Comparison of ENCODE assay signal across 34 cellular contexts in genomic region chr3:115156255-115156654, GRCh38. TPM values are rescaled to one million over a fixed set of nuclear protein-coding genes. Genes with fewer than 3 reads are reported as not detected.
DNase-seq lines count a peak whose midpoint lies in the region; ATAC-seq, FAIRE-seq and TF ChIP-seq lines count a peak whose summit lies in the region.
"Had no signal": no experiment of that assay in that cellular context is flagged by ENCODE, and none has a peak within 500 bp of the region (broad histone marks: within the 10 kb centered on the region; RNA-seq: fewer than 3 reads in every experiment).

No MANE protein-coding gene starts in this region.

- H2AFZ ChIP-seq in HepG2 (ENCODE audit: low read length), result no peak overlapping the region
- H2AFZ ChIP-seq: GM23248 had no signal

- H3K4me1 ChIP-seq in right lobe of liver, result no peaks in the 10 kb centered on the region
- peaks cover 5% of the 10 kb centered on the region; the same call in 1 of the 2 replicates for H3K4me1 ChIP-seq in HepG2 (ENCODE audit: insufficient read depth, low read length)
- peaks cover 6% of the 10 kb centered on the region for H3K4me1 ChIP-seq in foreskin keratinocyte
- H3K4me1 ChIP-seq in CD4-positive, alpha-beta memory T cell (ENCODE audit: insufficient read depth, low read length), result no peaks in the 10 kb centered on the region
- H3K4me1 ChIP-seq: A549, uterus had no signal

- no peak overlapping the region for H3K4me3 ChIP-seq in right lobe of liver
- H3K4me3 ChIP-seq in HepG2 (replicated peaks in 1 of 3; ENCODE audit: insufficient read depth in 1 of 3, low read depth in 2 of 3, low read length in 3 of 3), result no peak overlapping the region
- H3K4me3 ChIP-seq in CD4-positive, alpha-beta memory T cell (ENCODE audit: low read length in 2 of 2), result no peak overlapping the region
- H3K4me3 ChIP-seq: A549, dorsolateral prefrontal cortex, GM23248, SK-N-MC, uterus had no signal

- H4K20me1 ChIP-seq in HepG2 (ENCODE audit: insufficient read depth, low read length), result no peaks in the 10 kb centered on the region

- BruUV-seq in HepG2 (replicated peaks; lab: Mats Ljungman, UMichigan), result no TSS peak

- H3K36me3 Mint-ChIP-seq in WTC11, result peaks cover 21% of the 10 kb centered on the region
- no peaks in the 10 kb centered on the region for H3K36me3 Mint-ChIP-seq in effector memory CD8-positive, alpha-beta T cell (ENCODE audit: insufficient read depth)
- H3K36me3 Mint-ChIP-seq in naive thymus-derived CD8-positive, alpha-beta T cell, result peaks cover 0 to 6% (median 0%) of the 10 kb centered on the region in 3 donors
- H3K36me3 Mint-ChIP-seq in CD4-positive, alpha-beta memory T cell, result peaks cover 0 to 5% of the 10 kb centered on the region in 2 donors
- H3K36me3 Mint-ChIP-seq: immature natural killer cell had no signal

- no peak overlapping the region for H3K9ac ChIP-seq in HepG2 (ENCODE audit: insufficient read depth, low read depth, low read length)
- H3K9ac ChIP-seq: GM23248 had no signal

- H3K4me1 Mint-ChIP-seq in WTC11, result peaks cover 26% of the 10 kb centered on the region
- H3K4me1 Mint-ChIP-seq in effector memory CD8-positive, alpha-beta T cell (ENCODE audit: low read depth in 2 of 2), result peaks cover 0 to 3% of the 10 kb centered on the region in 2 donors
- H3K4me1 Mint-ChIP-seq in naive thymus-derived CD8-positive, alpha-beta T cell, result peaks cover 0 to 2% (median 0%) of the 10 kb centered on the region in 4 donors
- H3K4me1 Mint-ChIP-seq in CD4-positive, alpha-beta memory T cell, result peaks cover 0 to 5% (median under 1%) of the 10 kb centered on the region in 4 donors
- H3K4me1 Mint-ChIP-seq: immature natural killer cell had no signal

- H3K36me3 ChIP-seq in right lobe of liver (no peaks in the 10 kb centered on the region), HepG2 (replicated peaks in 1 of 2; ENCODE audit: control insufficient read depth in 1 of 2, insufficient read depth in 2 of 2, low read length in 2 of 2) (no peaks in the 10 kb centered on the region)
- H3K36me3 ChIP-seq in CD4-positive, alpha-beta memory T cell (ENCODE audit: insufficient read depth, low read length), result no peaks in the 10 kb centered on the region
- H3K36me3 ChIP-seq: uterus had no signal

- H3K4me3 Mint-ChIP-seq in WTC11, result no peak overlapping the region
- no peak overlapping the region for H3K4me3 Mint-ChIP-seq in effector memory CD8-positive, alpha-beta T cell
- H3K4me3 Mint-ChIP-seq in naive thymus-derived CD8-positive, alpha-beta T cell, result no peak overlapping the region
- H3K4me3 Mint-ChIP-seq in CD4-positive, alpha-beta memory T cell, result no peak overlapping the region
- H3K4me3 Mint-ChIP-seq: activated naive CD8-positive, alpha-beta T cell treated with anti-CD3 and anti-CD28 coated beads, Interleukin-2, amount 50 U/mL, for 24 hours; immature natural killer cell; neural crest cell; stimulated activated naive CD8-positive, alpha-beta T cell treated with anti-CD3 and anti-CD28 coated beads, Interleukin-15, Interleukin-2, amounts not matched to agents 100 ng/mL and 50 ng/mL, for 24 hours; T-helper 1 cell treated with Interleukin-12 subunit alpha and Interleukin-12 subunit beta and Interleukin-4 antibody, amounts not matched to agents 30 μg/mL and 1 μg/mL, for 36 hours had no signal

- peaks cover 30% of the 10 kb centered on the region for H3K9me3 Mint-ChIP-seq in WTC11
- H3K9me3 Mint-ChIP-seq in effector memory CD8-positive, alpha-beta T cell, result no peaks in the 10 kb centered on the region
- H3K9me3 Mint-ChIP-seq in naive thymus-derived CD8-positive, alpha-beta T cell, result no peaks in the 10 kb centered on the region
- no peaks in the 10 kb centered on the region for H3K9me3 Mint-ChIP-seq in CD4-positive, alpha-beta memory T cell
- H3K9me3 Mint-ChIP-seq: activated naive CD8-positive, alpha-beta T cell treated with anti-CD3 and anti-CD28 coated beads, Interleukin-2, amount 50 U/mL, for 24 hours; stimulated activated naive CD8-positive, alpha-beta T cell treated with anti-CD3 and anti-CD28 coated beads, Interleukin-15, Interleukin-2, amounts not matched to agents 100 ng/mL and 50 ng/mL, for 24 hours had no signal

- CTCF ChIA-PET in HepG2 (lab: Yijun Ruan, JAX; ENCODE audit: low intra/inter-chr PET ratio, low total read pairs) (no interaction called here), WTC11 (lab: Charles Lee) (no interaction called here)
- CTCF ChIA-PET in CD4-positive, alpha-beta memory T cell (lab: Charles Lee; ENCODE audit: partially characterized antibody), result no interaction called here

- TF ChIP-seq CTCF in right lobe of liver (IDR thresholded peaks at IDR 0.05), result no peak
- no peak for TF ChIP-seq CTCF in HepG2 (CRISPR knock-in tag; IDR thresholded peaks at IDR 0.05)
- no peak for TF ChIP-seq CTCF in WTC11 (IDR thresholded peaks at IDR 0.05)
- no peak for TF ChIP-seq CTCF in foreskin keratinocyte (conservative IDR thresholded peaks at IDR 0.05)

- POLR2A ChIA-PET in HepG2 (lab: Yijun Ruan, JAX), result no interaction called here
- POLR2A ChIA-PET in WTC11 (lab: Charles Lee), result no interaction called here
- POLR2A ChIA-PET in naive thymus-derived CD8-positive, alpha-beta T cell (lab: Charles Lee), result no interaction called here
- POLR2A ChIA-PET in CD4-positive, alpha-beta memory T cell (lab: Charles Lee; ENCODE audit: partially characterized antibody), result no interaction called here

- in situ Hi-C loops in HepG2 (cut with HindIII; ENCODE audit: extremely low pct_ligation_motif_present, low pct_unique_long_range_greater_than_20kb), result no loop called here

- TF ChIP-seq EP300 in HepG2 (IDR thresholded peaks at IDR 0.05; ENCODE audit: low read depth in 2 of 2, low read length in 2 of 2) (no peak), HepG2 (CRISPR knock-in tag; IDR thresholded peaks at IDR 0.05; ENCODE audit: borderline replicate concordance) (no peak)

- H3K27me3 Mint-ChIP-seq in WTC11 (ENCODE audit: low read depth), result no peaks in the 10 kb centered on the region
- no peaks in the 10 kb centered on the region for H3K27me3 Mint-ChIP-seq in effector memory CD8-positive, alpha-beta T cell
- H3K27me3 Mint-ChIP-seq in naive thymus-derived CD8-positive, alpha-beta T cell, result peaks cover 0 to 1% (median 0%) of the 10 kb centered on the region in 5 donors
- no peaks in the 10 kb centered on the region for H3K27me3 Mint-ChIP-seq in CD4-positive, alpha-beta memory T cell
- H3K27me3 Mint-ChIP-seq: activated naive CD8-positive, alpha-beta T cell treated with anti-CD3 and anti-CD28 coated beads, Interleukin-2, amount 50 U/mL, for 24 hours; stimulated activated naive CD8-positive, alpha-beta T cell treated with anti-CD3 and anti-CD28 coated beads, Interleukin-15, Interleukin-2, amounts not matched to agents 100 ng/mL and 50 ng/mL, for 24 hours had no signal

- intact Hi-C loops in right lobe of liver (cut with DNase I), result no loop called here
- intact Hi-C loops in HepG2 (cut with micrococcal nuclease; ENCODE audit: unreplicated experiment), result no loop called here
- intact Hi-C loops in CD4-positive, alpha-beta memory T cell (cut with micrococcal nuclease), result no loop called here

- ATAC-seq in right lobe of liver, result peak in 3 of 4 donors; percentile 31 to 77 (median 43)
- no peak for ATAC-seq in HepG2
- peak; percentile 53 for ATAC-seq in WTC11
- ATAC-seq in foreskin keratinocyte, result peak; percentile 76
- ATAC-seq in effector memory CD8-positive, alpha-beta T cell (replicated peaks), result no peak
- ATAC-seq in naive thymus-derived CD8-positive, alpha-beta T cell, result no peak
- ATAC-seq: A549; activated CD4-positive, CD25-positive, alpha-beta regulatory T cell treated with anti-CD3 and anti-CD28 coated beads, Interleukin-2, amount 50 U/mL, for 24 hours; activated naive CD8-positive, alpha-beta T cell treated with anti-CD3 and anti-CD28 coated beads, Interleukin-2, amount 50 U/mL, for 24 hours; left lobe of liver had no signal

- H3K4me2 ChIP-seq in HepG2 (ENCODE audit: low read depth, low read length), result no peak overlapping the region
- H3K4me2 ChIP-seq: A549 had no signal

- no peak for TF ChIP-seq RAD21 in HepG2 (CRISPR knock-in tag; IDR thresholded peaks at IDR 0.05)

- H3K27me3 ChIP-seq in right lobe of liver, result no peaks in the 10 kb centered on the region
- no peaks in the 10 kb centered on the region for H3K27me3 ChIP-seq in HepG2 (ENCODE audit: control insufficient read depth in 1 of 2, insufficient read depth in 2 of 2, low read length in 2 of 2)
- no peaks in the 10 kb centered on the region for H3K27me3 ChIP-seq in foreskin keratinocyte
- no peaks in the 10 kb centered on the region for H3K27me3 ChIP-seq in CD4-positive, alpha-beta memory T cell (ENCODE audit: insufficient read depth, low read length)
- H3K27me3 ChIP-seq: dorsolateral prefrontal cortex, uterus had no signal

- DNase-seq in right lobe of liver (no peak), HepG2 (ENCODE audit: low spot score) (no peak), WTC11 (ENCODE audit: low spot score) (no peak), foreskin keratinocyte (peak; percentile 8 to 25), NCI-H82 (lab: John Stamatoyannopoulos, UW) (no peak)
- no peak for DNase-seq in effector memory CD8-positive, alpha-beta T cell
- no peak for DNase-seq in naive thymus-derived CD8-positive, alpha-beta T cell
- DNase-seq in CD4-positive, alpha-beta memory T cell, result no peak
- DNase-seq: activated CD4-positive, alpha-beta T cell treated with anti-CD3 and anti-CD28 coated beads, Interleukin-2, amount 50 U/mL, for 4 hours; activated naive CD8-positive, alpha-beta T cell treated with anti-CD3 and anti-CD28 coated beads, Interleukin-2, amount 50 U/mL, for 24 hours; activated T-cell treated with anti-CD3 and anti-CD28 coated beads, Interleukin-2, amount 50 U/mL, for 48 hours; cerebellar nuclear complex; DND-41; dorsolateral prefrontal cortex; GM23248; hippocampal formation; immature natural killer cell; mesenchymal stem cell; NCI-H1105 treated with DMSO at 0.1 percent for 48 hours; NCI-H2029; NCI-H524 treated with DMSO at 0.1 percent for 48 hours; posterior cingulate gyrus; right cardiac atrium; stimulated activated CD4-positive, alpha-beta T cell treated with anti-CD3 and anti-CD28 coated beads, Interleukin-2, amount 100 ng/mL, for 24 hours; uterus had no signal

- TF ChIP-seq POLR2A in right lobe of liver (IDR thresholded peaks at IDR 0.05) (no peak), HepG2 (IDR thresholded peaks at IDR 0.05; ENCODE audit: insufficient read depth in 1 of 2, low read depth in 2 of 2, low read length in 2 of 2) (no peak)

- 65% methylated on average over 4 of the region's 4 CpGs for WGBS in right lobe of liver (ENCODE audit: insufficient coverage, low coverage, low lambda C conversion rate, missing lambda C conversion rate)
- 3% methylated on average over 4 of the region's 4 CpGs for WGBS in HepG2 (ENCODE audit: low lambda C conversion rate)

- no peak for FAIRE-seq in HepG2 (lab: Jason Lieb, UNC)
- FAIRE-seq: A549, D721Med had no signal

- H3K79me2 ChIP-seq in HepG2 (ENCODE audit: insufficient read depth, low read length), result no peaks in the 10 kb centered on the region

- H3K9me3 ChIP-seq in right lobe of liver, result no peaks in the 10 kb centered on the region
- H3K9me3 ChIP-seq in HepG2 (ENCODE audit: low read length), result no peaks in the 10 kb centered on the region; the same call in 1 of the 2 replicates
- no peaks in the 10 kb centered on the region for H3K9me3 ChIP-seq in CD4-positive, alpha-beta memory T cell (ENCODE audit: control insufficient read depth in 1 of 2, low read length in 2 of 2)
- H3K9me3 ChIP-seq: uterus had no signal

- no peak overlapping the region for H3K27ac Mint-ChIP-seq in WTC11
- H3K27ac Mint-ChIP-seq in effector memory CD8-positive, alpha-beta T cell, result no peak overlapping the region
- H3K27ac Mint-ChIP-seq in naive thymus-derived CD8-positive, alpha-beta T cell, result no peak overlapping the region
- H3K27ac Mint-ChIP-seq in CD4-positive, alpha-beta memory T cell, result no peak overlapping the region
- H3K27ac Mint-ChIP-seq: activated naive CD8-positive, alpha-beta T cell treated with anti-CD3 and anti-CD28 coated beads, Interleukin-2, amount 50 U/mL, for 24 hours; immature natural killer cell; stimulated activated naive CD8-positive, alpha-beta T cell treated with anti-CD3 and anti-CD28 coated beads, Interleukin-15, Interleukin-2, amounts not matched to agents 100 ng/mL and 50 ng/mL, for 24 hours; T-helper 1 cell treated with Interleukin-12 subunit alpha and Interleukin-12 subunit beta and Interleukin-4 antibody, amounts not matched to agents 30 μg/mL and 1 μg/mL, for 36 hours had no signal

- H3K27ac ChIP-seq in right lobe of liver, result no peak overlapping the region
- H3K27ac ChIP-seq in HepG2 (ENCODE audit: extremely low read length, insufficient read depth, low read length), result no peak overlapping the region
- no peak overlapping the region for H3K27ac ChIP-seq in foreskin keratinocyte
- H3K27ac ChIP-seq in CD4-positive, alpha-beta memory T cell (ENCODE audit: low read depth, low read length), result no peak overlapping the region
- H3K27ac ChIP-seq: A549, dorsolateral prefrontal cortex, GM23248, RWPE1, SK-N-MC had no signal

RNA-seq across cellular contexts. Expression of gene ZBTB20, which starts 9.2 kb away (rescaled TPM):
- total RNA-seq in right lobe of liver, result 10 to 100 TPM; 36.7 to 59.4 (median 46.7) TPM
- total RNA-seq in HepG2 (2016; rRNA removed; fragmentation: Illumina TruSeq; extraction: Trizol), result 7.7 and 8.8 TPM in 2 replicates
- total RNA-seq in HepG2 (2016; cell fraction: cytosol; rRNA removed; fragmentation: Illumina TruSeq; extraction: Trizol; ENCODE audit: low read depth), result 11.5 and 12.8 TPM in 2 replicates
- total RNA-seq in HepG2 (2016; cell fraction: insoluble cytoplasmic fraction; rRNA removed; fragmentation: Illumina TruSeq; extraction: Trizol), result 6.2 and 8.2 TPM in 2 replicates
- total RNA-seq in HepG2 (2016; cell fraction: membrane; rRNA removed; fragmentation: Illumina TruSeq; extraction: Trizol), result 12.2 and 13.4 TPM in 2 replicates
- 25.7 and 27.1 TPM in 2 replicates for total RNA-seq in HepG2 (2016; cell fraction: nucleus; rRNA removed; fragmentation: Illumina TruSeq; extraction: Trizol)
- polyA plus RNA-seq in HepG2 (2011; rRNA removed), result 1.5 and 1.9 TPM in 2 replicates
- polyA plus RNA-seq in HepG2 (2011; cell fraction: cytosol; rRNA removed), result 0.60 and 0.82 TPM in 2 replicates
- 7.8 and 10.1 TPM in 2 replicates for polyA plus RNA-seq in HepG2 (2011; cell fraction: nucleus; rRNA removed)
- 0.49 and 0.97 TPM in 2 replicates for polyA plus RNA-seq in HepG2 (2012)
- 0.09 and 0.28 TPM in 2 replicates for polyA plus RNA-seq in HepG2 (2016; cell fraction: cytosol; fragmentation: Illumina TruSeq; extraction: Trizol; ENCODE audit: low read depth)
- polyA plus RNA-seq in HepG2 (2016; cell fraction: insoluble cytoplasmic fraction; fragmentation: Illumina TruSeq; extraction: Trizol; ENCODE audit: low read depth), result 0.16 and 0.39 TPM in 2 replicates
- not detected in 2 replicates for polyA plus RNA-seq in HepG2 (2016; cell fraction: membrane; fragmentation: Illumina TruSeq; extraction: Trizol; ENCODE audit: low read depth)
- 0.85 and 1.2 TPM in 2 replicates for polyA plus RNA-seq in HepG2 (2016; cell fraction: nucleus; fragmentation: Illumina TruSeq; extraction: Trizol; ENCODE audit: insufficient read depth, low read depth)
- polyA minus RNA-seq in HepG2 (2011; rRNA and poly(A)+ RNA removed; ENCODE audit: low replicate concordance), result 66.0 and 85.3 TPM in 2 replicates
- polyA minus RNA-seq in HepG2 (2011; cell fraction: cytosol; rRNA and poly(A)+ RNA removed), result 9.1 and 9.6 TPM in 2 replicates
- 102 and 114 TPM in 2 replicates for polyA minus RNA-seq in HepG2 (2011; cell fraction: nucleus; rRNA and poly(A)+ RNA removed)
- total RNA-seq in WTC11 (2021), result 1.1 to 1.5 TPM (median 1.3 TPM) in 3 replicates
- 0.78 and 1.4 TPM in 2 replicates for total RNA-seq in foreskin keratinocyte
- 0.12 and 0.20 TPM in 2 replicates for polyA plus RNA-seq in foreskin keratinocyte
- total RNA-seq in naive thymus-derived CD8-positive, alpha-beta T cell, result 10 to 100 TPM; 44.6 to 50.8 TPM
- polyA plus RNA-seq in naive thymus-derived CD8-positive, alpha-beta T cell, result 10 to 100 TPM; 16.5 to 22.0 (median 20.5) TPM
- 10 to 100 TPM; 52.4 to 58.4 TPM for total RNA-seq in CD4-positive, alpha-beta memory T cell
- polyA plus RNA-seq in CD4-positive, alpha-beta memory T cell, result 10 to 100 TPM; 21.9 to 30.5 TPM

Comparison
In these comparisons a context has a peak if more than half of its experiments do, and no peak if none do; other contexts are left out.
1. ATAC-seq: peak in right lobe of liver (3 of 4), WTC11 (single experiment) and foreskin keratinocyte (single experiment); none in HepG2 (single experiment), effector memory CD8-positive, alpha-beta T cell (single experiment) and naive thymus-derived CD8-positive, alpha-beta T cell (0 of 2).
2. DNase-seq: peak in foreskin keratinocyte (2 of 2); none in right lobe of liver (0 of 3), HepG2 (single experiment), WTC11 (single experiment), effector memory CD8-positive, alpha-beta T cell (0 of 3), naive thymus-derived CD8-positive, alpha-beta T cell (0 of 10), CD4-positive, alpha-beta memory T cell (0 of 5) and NCI-H82 (single experiment).